Comparison of ENCODE assay signal across 1 cellular context in the genomic region with DNA sequence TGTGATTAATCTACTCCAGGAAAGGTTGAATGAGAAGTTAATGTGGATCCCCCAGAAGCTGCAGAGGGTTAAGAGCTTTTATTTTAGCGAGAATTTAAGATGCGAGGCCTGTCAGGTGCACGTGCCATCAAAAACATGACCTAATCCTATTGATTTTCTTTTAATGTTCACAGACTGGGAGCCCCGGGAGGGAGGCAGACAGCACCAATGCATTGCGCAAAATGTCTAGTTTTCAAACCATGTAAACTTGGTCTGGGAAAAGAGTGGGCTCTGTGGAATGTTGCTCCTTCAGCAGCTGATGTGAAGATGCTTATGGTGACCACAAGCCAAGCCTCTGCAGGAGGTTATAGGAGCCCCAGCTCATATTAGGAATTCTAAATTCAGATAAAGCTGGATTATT.
TF ChIP-seq lines count a peak whose summit lies in the region.

No MANE protein-coding gene starts in this region.

TF ChIP-seq in A549, 52 proteins besides CTCF, POLR2A, EP300 and RAD21 (continued from another document):
- TF ChIP-seq, protein P1, sequence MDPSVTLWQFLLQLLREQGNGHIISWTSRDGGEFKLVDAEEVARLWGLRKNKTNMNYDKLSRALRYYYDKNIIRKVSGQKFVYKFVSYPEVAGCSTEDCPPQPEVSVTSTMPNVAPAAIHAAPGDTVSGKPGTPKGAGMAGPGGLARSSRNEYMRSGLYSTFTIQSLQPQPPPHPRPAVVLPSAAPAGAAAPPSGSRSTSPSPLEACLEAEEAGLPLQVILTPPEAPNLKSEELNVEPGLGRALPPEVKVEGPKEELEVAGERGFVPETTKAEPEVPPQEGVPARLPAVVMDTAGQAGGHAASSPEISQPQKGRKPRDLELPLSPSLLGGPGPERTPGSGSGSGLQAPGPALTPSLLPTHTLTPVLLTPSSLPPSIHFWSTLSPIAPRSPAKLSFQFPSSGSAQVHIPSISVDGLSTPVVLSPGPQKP (IDR thresholded peaks at IDR 0.05; ENCODE audit: low read depth, low read length), result no peak
- no peak for TF ChIP-seq ZC3H11A (IDR thresholded peaks at IDR 0.05)
- no peak for TF ChIP-seq NPAS2 (CRISPR knock-in tag; IDR thresholded peaks at IDR 0.05; ENCODE audit: borderline replicate concordance)
- no peak for TF ChIP-seq HOXA7 (CRISPR knock-in tag; IDR thresholded peaks at IDR 0.05)
- peak; percentile 55; the same call in 1 of the 2 replicates for TF ChIP-seq BHLHE40 (IDR thresholded peaks at IDR 0.05; ENCODE audit: low read depth, low read length)
- TF ChIP-seq HOXB13 (CRISPR knock-in tag; IDR thresholded peaks at IDR 0.05; ENCODE audit: low read depth), result peak; percentile 51; the same call in 1 of the 2 replicates
- TF ChIP-seq RCOR1 (IDR thresholded peaks at IDR 0.05; ENCODE audit: low read depth, low read length), result no peak
- no peak for TF ChIP-seq CHD2 (IDR thresholded peaks at IDR 0.05; ENCODE audit: low read length, partially characterized antibody)
- peak; percentile 65 to 94; a peak in 3 of 4 replicates for TF ChIP-seq CEBPB (IDR thresholded peaks at IDR 0.05)
- no peak for TF ChIP-seq ZFP36 (IDR thresholded peaks at IDR 0.05; ENCODE audit: borderline replicate concordance, partially characterized antibody)
- TF ChIP-seq TP53 (CRISPR knock-in tag; IDR thresholded peaks at IDR 0.05), result no peak
- TF ChIP-seq MYC (IDR thresholded peaks at IDR 0.05; ENCODE audit: borderline replicate concordance, low read length), result no peak
- no peak for TF ChIP-seq MAZ (IDR thresholded peaks at IDR 0.05; ENCODE audit: borderline replicate concordance, low read depth, low read length)
- TF ChIP-seq, protein P2, sequence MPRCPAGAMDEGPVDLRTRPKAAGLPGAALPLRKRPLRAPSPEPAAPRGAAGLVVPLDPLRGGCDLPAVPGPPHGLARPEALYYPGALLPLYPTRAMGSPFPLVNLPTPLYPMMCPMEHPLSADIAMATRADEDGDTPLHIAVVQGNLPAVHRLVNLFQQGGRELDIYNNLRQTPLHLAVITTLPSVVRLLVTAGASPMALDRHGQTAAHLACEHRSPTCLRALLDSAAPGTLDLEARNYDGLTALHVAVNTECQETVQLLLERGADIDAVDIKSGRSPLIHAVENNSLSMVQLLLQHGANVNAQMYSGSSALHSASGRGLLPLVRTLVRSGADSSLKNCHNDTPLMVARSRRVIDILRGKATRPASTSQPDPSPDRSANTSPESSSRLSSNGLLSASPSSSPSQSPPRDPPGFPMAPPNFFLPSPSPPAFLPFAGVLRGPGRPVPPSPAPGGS (IDR thresholded peaks at IDR 0.05), result no peak
- TF ChIP-seq FOSL2 (IDR thresholded peaks at IDR 0.05), result no peak; the same call in 1 of the 2 replicates
- TF ChIP-seq FOSL2 (CRISPR knock-in tag; IDR thresholded peaks at IDR 0.05), result no peak
- no peak for TF ChIP-seq RFX5 (IDR thresholded peaks at IDR 0.05)
- no peak for TF ChIP-seq KDM1A (IDR thresholded peaks at IDR 0.05; ENCODE audit: low read depth)
TF ChIP-seq in A549: peak in this region for 5.
